ENCODE assay signal across 8 cellular contexts in genomic region chr6:52227495-52227894, GRCh38. TPM values are rescaled to one million over a fixed set of nuclear protein-coding genes. Genes with fewer than 3 reads are reported as not detected.
DNase-seq lines count a peak whose midpoint lies in the region; ATAC-seq, FAIRE-seq and TF ChIP-seq lines count a peak whose summit lies in the region.

No MANE protein-coding gene starts in this region.

- H3K36me3 Mint-ChIP-seq in immature natural killer cell (no peaks in the 10 kb centered on the region), type B pancreatic cell (no peaks in the 10 kb centered on the region)

- H3K4me1 Mint-ChIP-seq in immature natural killer cell, result peaks cover 8 to 23% of the 10 kb centered on the region in 2 donors
- H3K4me1 Mint-ChIP-seq in type B pancreatic cell (ENCODE audit: unreplicated experiment), result no peaks in the 10 kb centered on the region

- CTCF ChIA-PET in mammary epithelial cell (lab: Charles Lee; ENCODE audit: low non-redundant PET), result no interaction called here

- 50% methylated on average over 1 of the region's 1 CpG for WGBS in mammary epithelial cell (ENCODE audit: low coverage, missing lambda C conversion rate)

- no peaks in the 10 kb centered on the region for H3K9me3 ChIP-seq in mammary epithelial cell (replicated peaks; ENCODE audit: insufficient read depth, low read length)

- dilution Hi-C loops in mammary epithelial cell (cut with HindIII; ENCODE audit: low sequenced_read_pairs), result no loop called here

- H3K27me3 ChIP-seq in mammary epithelial cell (ENCODE audit: insufficient read depth, low read length), result no peaks in the 10 kb centered on the region

- peak; percentile 97 for FAIRE-seq in GM18507 (lab: Jason Lieb, UNC)

- no peaks in the 10 kb centered on the region for H3K36me3 ChIP-seq in mammary epithelial cell (ENCODE audit: insufficient read depth, low read length)

- H3K27me3 Mint-ChIP-seq in immature natural killer cell (ENCODE audit: low read depth in 3 of 3) (peaks cover 7 to 25% (median 13%) of the 10 kb centered on the region in 3 donors), type B pancreatic cell (peaks cover 22% of the 10 kb centered on the region)

- BruUV-seq in mammary epithelial cell (replicated peaks; lab: Mats Ljungman, UMichigan), result no TSS peak

- H3K4me2 ChIP-seq in mammary epithelial cell (ENCODE audit: insufficient read depth, low read depth, low read length), result no peak overlapping the region

- H3K27ac Mint-ChIP-seq in immature natural killer cell, result peak overlapping the region in 1 of 6 donors; percentile 2
- no peak overlapping the region for H3K27ac Mint-ChIP-seq in type B pancreatic cell

- ATAC-seq in GM21619 (IDR thresholded peaks at IDR 0.05; ENCODE audit: unreplicated experiment) (peak; percentile 99), HG03575 (IDR thresholded peaks at IDR 0.05; ENCODE audit: extremely low read depth, insufficient number of reproducible peaks, low FRiP score, unreplicated experiment) (peak; percentile 98), Right ventricle myocardium superior (ENCODE audit: poor library complexity) (no peak)

- H4K20me1 ChIP-seq in mammary epithelial cell (ENCODE audit: insufficient read depth, low read length), result no peaks in the 10 kb centered on the region

- no peaks in the 10 kb centered on the region for H3K79me2 ChIP-seq in mammary epithelial cell (ENCODE audit: insufficient read depth, low read length)

- intact Hi-C loops in Right ventricle myocardium superior (cut with DNase I), result no loop called here
- intact Hi-C loops in mammary epithelial cell (cut with micrococcal nuclease), result no loop called here

- no peak overlapping the region for H3K27ac ChIP-seq in mammary epithelial cell (ENCODE audit: insufficient read depth, low read depth, low read length)

- no peak overlapping the region for H2AFZ ChIP-seq in mammary epithelial cell (ENCODE audit: low read depth, low read length)

- DNase-seq in GM18507 (ENCODE audit: extremely low spot score, insufficient read length, low read depth) (peak; percentile 76), immature natural killer cell (peak in 2 of 3 donors; percentile 13 to 44), Right ventricle myocardium superior (no peak), medulla oblongata (ENCODE audit: extremely low spot score) (no peak), mammary epithelial cell (no peak), type B pancreatic cell (ENCODE audit: extremely low spot score, unreplicated experiment) (no peak)

- H3K4me3 Mint-ChIP-seq in immature natural killer cell (no peak overlapping the region), type B pancreatic cell (no peak overlapping the region)

- H3K9me3 Mint-ChIP-seq in immature natural killer cell (no peaks in the 10 kb centered on the region), type B pancreatic cell (no peaks in the 10 kb centered on the region)

- H3K9ac ChIP-seq in mammary epithelial cell (ENCODE audit: insufficient read depth, low read length), result no peak overlapping the region

- in situ Hi-C loops in mammary epithelial cell (cut with MboI; ENCODE audit: low sequenced_read_pairs in 2 of 2), result loop anchor here in 1 of 2 donors (25.0 kb wide), 1 partner anchor 165 kb away; no protein-coding TSS in a partner anchor

- no peak overlapping the region for H3K4me3 ChIP-seq in mammary epithelial cell (replicated peaks in 1 of 3; ENCODE audit: insufficient read depth in 1 of 3, low read depth in 2 of 3, low read length in 3 of 3)

- no peak for TF ChIP-seq CTCF in mammary epithelial cell (conservative IDR thresholded peaks at IDR 0.05 in 1 of 2, IDR thresholded peaks at IDR 0.05 in 1 of 2; ENCODE audit: extremely low read depth in 1 of 2, insufficient read depth in 1 of 2, low read depth in 1 of 2, low read length in 2 of 2)
- no peak for TF ChIP-seq CTCF in type B pancreatic cell (conservative IDR thresholded peaks at IDR 0.05)

- no peaks in the 10 kb centered on the region for H3K4me1 ChIP-seq in mammary epithelial cell (ENCODE audit: insufficient read depth, low read length)

RNA-seq across cellular contexts. Expression of gene IL17F, which starts 16.8 kb away (rescaled TPM):
- polyA plus RNA-seq in immature natural killer cell (not detected), mammary epithelial cell (not detected)
- total RNA-seq in Right ventricle myocardium superior (not detected), mammary epithelial cell (not detected), type B pancreatic cell (ENCODE audit: low replicate concordance) (not detected in 2 replicates)
- not detected for polyA minus RNA-seq in mammary epithelial cell

RNA-seq across cellular contexts. Expression of gene IL17A, which starts 41.3 kb away (rescaled TPM):
- polyA plus RNA-seq in immature natural killer cell, result under 1 TPM in 1 of 3 donors, not detected in 2; 0.19 TPM
- not detected for total RNA-seq in Right ventricle myocardium superior
- not detected for total RNA-seq in mammary epithelial cell
- not detected for polyA plus RNA-seq in mammary epithelial cell
- polyA minus RNA-seq in mammary epithelial cell, result not detected
- total RNA-seq in type B pancreatic cell (ENCODE audit: low replicate concordance), result 0.17 TPM in 1 of 2 replicates, not detected in the other

RNA-seq across cellular contexts. Expression of gene MCM3, which starts 57.0 kb away (rescaled TPM):
- polyA plus RNA-seq in immature natural killer cell (10 to 100 TPM; 40.5 to 73.8 (median 43.6) TPM), mammary epithelial cell (127 TPM)
- total RNA-seq in Right ventricle myocardium superior (19.3 TPM), mammary epithelial cell (10 to 100 TPM; 23.5 to 69.5 TPM), type B pancreatic cell (ENCODE audit: low replicate concordance) (68.2 and 122 TPM in 2 replicates)
- polyA minus RNA-seq in mammary epithelial cell, result 152 TPM

Comparison
In these comparisons a context has a peak if more than half of its experiments do, and no peak if none do; other contexts are left out.
1. DNase-seq: peak in GM18507 (single experiment) and immature natural killer cell (2 of 3); none in Right ventricle myocardium superior (single experiment), medulla oblongata (single experiment), mammary epithelial cell (single experiment) and type B pancreatic cell (single experiment).